In genomic region chr21:37073417-37074194, GRCh38 we compare ENCODE assay signal across 1 cellular context.
A peak's percentile ranks its signal among the peaks of the same experiment; 100 is the strongest.
TF ChIP-seq lines count a peak whose summit lies in the region.

No MANE protein-coding gene starts in this region.

TF ChIP-seq in K562, 482 proteins besides CTCF, POLR2A, EP300 and RAD21 (continued from another document and continues in another):
- TF ChIP-seq ZBTB40 (IDR thresholded peaks at IDR 0.05) (peak; percentile 43; the same call in 1 of the 2 replicates), ZBTB40 (CRISPR knock-in tag; IDR thresholded peaks at IDR 0.05) (0 out of 2 replicates have a peak, but pooled peaks have one; percentile 21), JUN (IDR thresholded peaks at IDR 0.05; ENCODE audit: borderline replicate concordance, low read depth, low read length) (no peak), JUN (CRISPR knock-in tag; IDR thresholded peaks at IDR 0.05; ENCODE audit: borderline replicate concordance) (0 out of 2 replicates have a peak, but pooled peaks have one; percentile 9), DNMT1 (IDR thresholded peaks at IDR 0.05) (no peak), CBFA2T3 (IDR thresholded peaks at IDR 0.05) (peak; percentile 35; the same call in 1 of the 2 replicates), SMARCA5 (IDR thresholded peaks at IDR 0.05) (peak; percentile 70; the same call in 1 of the 2 replicates), ESRRA (IDR thresholded peaks at IDR 0.05; ENCODE audit: borderline replicate concordance, low read depth) (no peak), ZBTB43 (CRISPR knock-in tag; IDR thresholded peaks at IDR 0.05) (0 out of 2 replicates have a peak, but pooled peaks have one; percentile 22), HDGF (IDR thresholded peaks at IDR 0.05) (0 out of 2 replicates have a peak, but pooled peaks have one; percentile 39), ZNF12 (CRISPR knock-in tag; IDR thresholded peaks at IDR 0.05) (0 out of 2 replicates have a peak, but pooled peaks have one; percentile 64), PPARD (CRISPR knock-in tag; IDR thresholded peaks at IDR 0.05) (no peak), SIRT6 (IDR thresholded peaks at IDR 0.05; ENCODE audit: low read depth, low read length) (no peak), SRSF7 (optimal IDR thresholded peaks at IDR 0.05; ENCODE audit: low read depth, low read length) (no peak), LEF1 (IDR thresholded peaks at IDR 0.05) (no peak), PHF8 (IDR thresholded peaks at IDR 0.05; ENCODE audit: borderline replicate concordance, low read length) (0 out of 2 replicates have a peak, but pooled peaks have one; percentile 69), TFAM (CRISPR knock-in tag; conservative IDR thresholded peaks at IDR 0.05) (no peak), OTX1 (CRISPR knock-in tag; IDR thresholded peaks at IDR 0.05) (0 out of 2 replicates have a peak, but pooled peaks have one; percentile 42), MTA2 (IDR thresholded peaks at IDR 0.05; ENCODE audit: low read depth) (peak; percentile 60), ZNF212 (CRISPR knock-in tag; IDR thresholded peaks at IDR 0.05) (no peak), ZNF79 (CRISPR knock-in tag; IDR thresholded peaks at IDR 0.05; ENCODE audit: low read depth) (no peak), GATAD2A (IDR thresholded peaks at IDR 0.05) (peak; percentile 97), ZNF165 (CRISPR knock-in tag; IDR thresholded peaks at IDR 0.05; ENCODE audit: borderline replicate concordance) (no peak), CHD1 (IDR thresholded peaks at IDR 0.05; ENCODE audit: low read length) (peak; percentile 61), FOXP1 (CRISPR knock-in tag; IDR thresholded peaks at IDR 0.05) (peak; percentile 94; the same call in 1 of the 2 replicates), ATF6 (CRISPR knock-in tag; IDR thresholded peaks at IDR 0.05) (no peak), ATF1 (CRISPR knock-in tag; IDR thresholded peaks at IDR 0.05) (no peak), ATF1 (tag; IDR thresholded peaks at IDR 0.05) (peak; percentile 92), WHSC1 (IDR thresholded peaks at IDR 0.05; ENCODE audit: low read length) (no peak), ZNF589 (CRISPR knock-in tag; IDR thresholded peaks at IDR 0.05; ENCODE audit: low read depth) (peak; percentile 22; the same call in 1 of the 2 replicates), ZNF561 (CRISPR knock-in tag; conservative IDR thresholded peaks at IDR 0.05) (no peak), BRD4 (IDR thresholded peaks at IDR 0.05) (no peak), MEF2A (IDR thresholded peaks at IDR 0.05; ENCODE audit: control insufficient read depth, low read depth, low read length) (no peak), POLR3G (IDR thresholded peaks at IDR 0.05; ENCODE audit: extremely low read depth, insufficient read length, insufficient replicate concordance) (no peak), FOXA3 (CRISPR knock-in tag; conservative IDR thresholded peaks at IDR 0.05 in 1 of 2, IDR thresholded peaks at IDR 0.05 in 1 of 2) (peak in 1 of 2 experiments; percentile 78; a peak in 1 of 4 replicates), BACH1 (tag; IDR thresholded peaks at IDR 0.05) (no peak), SIN3B (IDR thresholded peaks at IDR 0.05; ENCODE audit: low read depth) (peak; percentile 5; the same call in 1 of the 2 replicates), POLR2AphosphoS2 (IDR thresholded peaks at IDR 0.05; ENCODE audit: low read length) (no peak), VEZF1 (CRISPR knock-in tag; IDR thresholded peaks at IDR 0.05) (no peak)
- TF ChIP-seq, protein P1, sequence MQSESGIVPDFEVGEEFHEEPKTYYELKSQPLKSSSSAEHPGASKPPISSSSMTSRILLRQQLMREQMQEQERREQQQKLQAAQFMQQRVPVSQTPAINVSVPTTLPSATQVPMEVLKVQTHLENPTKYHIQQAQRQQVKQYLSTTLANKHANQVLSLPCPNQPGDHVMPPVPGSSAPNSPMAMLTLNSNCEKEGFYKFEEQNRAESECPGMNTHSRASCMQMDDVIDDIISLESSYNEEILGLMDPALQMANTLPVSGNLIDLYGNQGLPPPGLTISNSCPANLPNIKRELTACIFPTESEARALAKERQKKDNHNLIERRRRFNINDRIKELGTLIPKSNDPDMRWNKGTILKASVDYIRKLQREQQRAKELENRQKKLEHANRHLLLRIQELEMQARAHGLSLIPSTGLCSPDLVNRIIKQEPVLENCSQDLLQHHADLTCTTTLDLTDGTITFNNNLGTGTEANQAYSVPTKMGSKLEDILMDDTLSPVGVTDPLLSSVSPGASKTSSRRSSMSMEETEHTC (IDR thresholded peaks at IDR 0.05): no peak
- TF ChIP-seq, protein P2, sequence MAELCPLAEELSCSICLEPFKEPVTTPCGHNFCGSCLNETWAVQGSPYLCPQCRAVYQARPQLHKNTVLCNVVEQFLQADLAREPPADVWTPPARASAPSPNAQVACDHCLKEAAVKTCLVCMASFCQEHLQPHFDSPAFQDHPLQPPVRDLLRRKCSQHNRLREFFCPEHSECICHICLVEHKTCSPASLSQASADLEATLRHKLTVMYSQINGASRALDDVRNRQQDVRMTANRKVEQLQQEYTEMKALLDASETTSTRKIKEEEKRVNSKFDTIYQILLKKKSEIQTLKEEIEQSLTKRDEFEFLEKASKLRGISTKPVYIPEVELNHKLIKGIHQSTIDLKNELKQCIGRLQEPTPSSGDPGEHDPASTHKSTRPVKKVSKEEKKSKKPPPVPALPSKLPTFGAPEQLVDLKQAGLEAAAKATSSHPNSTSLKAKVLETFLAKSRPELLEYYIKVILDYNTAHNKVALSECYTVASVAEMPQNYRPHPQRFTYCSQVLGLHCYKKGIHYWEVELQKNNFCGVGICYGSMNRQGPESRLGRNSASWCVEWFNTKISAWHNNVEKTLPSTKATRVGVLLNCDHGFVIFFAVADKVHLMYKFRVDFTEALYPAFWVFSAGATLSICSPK (IDR thresholded peaks at IDR 0.05; ENCODE audit: borderline replicate concordance): no peak
- TF ChIP-seq, protein P3, sequence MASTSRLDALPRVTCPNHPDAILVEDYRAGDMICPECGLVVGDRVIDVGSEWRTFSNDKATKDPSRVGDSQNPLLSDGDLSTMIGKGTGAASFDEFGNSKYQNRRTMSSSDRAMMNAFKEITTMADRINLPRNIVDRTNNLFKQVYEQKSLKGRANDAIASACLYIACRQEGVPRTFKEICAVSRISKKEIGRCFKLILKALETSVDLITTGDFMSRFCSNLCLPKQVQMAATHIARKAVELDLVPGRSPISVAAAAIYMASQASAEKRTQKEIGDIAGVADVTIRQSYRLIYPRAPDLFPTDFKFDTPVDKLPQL (IDR thresholded peaks at IDR 0.05; ENCODE audit: extremely low read depth, insufficient read length): no peak
- TF ChIP-seq, protein P4, sequence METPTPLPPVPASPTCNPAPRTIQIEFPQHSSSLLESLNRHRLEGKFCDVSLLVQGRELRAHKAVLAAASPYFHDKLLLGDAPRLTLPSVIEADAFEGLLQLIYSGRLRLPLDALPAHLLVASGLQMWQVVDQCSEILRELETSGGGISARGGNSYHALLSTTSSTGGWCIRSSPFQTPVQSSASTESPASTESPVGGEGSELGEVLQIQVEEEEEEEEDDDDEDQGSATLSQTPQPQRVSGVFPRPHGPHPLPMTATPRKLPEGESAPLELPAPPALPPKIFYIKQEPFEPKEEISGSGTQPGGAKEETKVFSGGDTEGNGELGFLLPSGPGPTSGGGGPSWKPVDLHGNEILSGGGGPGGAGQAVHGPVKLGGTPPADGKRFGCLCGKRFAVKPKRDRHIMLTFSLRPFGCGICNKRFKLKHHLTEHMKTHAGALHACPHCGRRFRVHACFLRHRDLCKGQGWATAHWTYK (CRISPR knock-in tag; IDR thresholded peaks at IDR 0.05): no peak
